8 cellular contexts compared by ENCODE assay signal in the genomic region with DNA sequence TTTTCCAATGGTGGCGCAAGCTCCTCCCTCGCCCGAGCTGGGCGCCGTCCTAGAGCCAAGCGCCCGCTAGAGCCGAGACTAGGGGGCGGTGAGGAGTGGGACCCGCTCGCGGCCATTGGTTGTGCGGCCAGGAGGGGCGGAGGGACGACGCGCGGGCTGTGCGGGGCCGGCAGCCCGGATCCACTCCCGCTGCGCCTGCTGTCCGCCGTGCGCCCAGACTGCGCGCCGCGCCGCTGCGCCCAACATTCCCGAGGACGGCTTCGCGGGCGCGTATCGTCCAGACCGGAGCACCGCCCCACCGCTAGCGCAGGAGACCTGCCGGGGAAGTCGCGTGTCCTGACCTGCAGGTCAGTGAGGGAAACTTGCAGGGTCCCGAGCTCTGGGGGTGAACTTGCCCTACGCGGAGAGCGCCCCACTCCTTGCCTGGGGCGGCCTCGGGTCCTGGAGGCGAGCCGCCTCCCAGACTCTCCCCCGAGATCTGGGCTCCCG. TPM values are rescaled to one million over a fixed set of nuclear protein-coding genes. Genes with fewer than 3 reads are reported as not detected.
DNase-seq lines count a peak whose midpoint lies in the region; ATAC-seq and TF ChIP-seq lines count a peak whose summit lies in the region.

SERTM1 (plus strand) TSS at position 183 of the 489 bp plus-strand sequence. CDS start 21,059 bp downstream, outside the sequence.

- intact Hi-C loops in spleen (cut with DNase I; ENCODE audit: low total_unique reads), result no loop called here
- intact Hi-C loops in CD4-positive, alpha-beta T cell (cut with DNase I, micrococcal nuclease), result no loop called here

- H3K36me3 ChIP-seq in HUES6 (ENCODE audit: control insufficient read depth, insufficient read depth, low read length) (no peaks in the 10 kb centered on the region), spleen (no peaks in the 10 kb centered on the region)

- TF ChIP-seq CTCF in spleen (IDR thresholded peaks at IDR 0.05 in 8 of 11, conservative IDR thresholded peaks at IDR 0.05 in 3 of 11), result no peak
- no peak for TF ChIP-seq CTCF in CD4-positive, alpha-beta T cell (IDR thresholded peaks at IDR 0.05)

- peak within 1 kb of the TSS; percentile 9 for H3K9ac ChIP-seq in HUES6 (ENCODE audit: low read length)

- no peaks in the 10 kb centered on the region for H3K9me3 ChIP-seq in HUES6 (ENCODE audit: control insufficient read depth, insufficient read depth, low read depth, low read length)
- H3K9me3 ChIP-seq in spleen, result peaks cover 0 to 10% (median 0%) of the 10 kb centered on the region in 8 donors
- H3K9me3 ChIP-seq in CD4-positive, alpha-beta T cell (ENCODE audit: control insufficient read depth, low read length), result no peaks in the 10 kb centered on the region

- WGBS in spleen, 5 donors, result 0 to 5% (median 3%) methylated on average over 19 to 56 of the region's 56 CpGs

- H3K27me3 ChIP-seq in HUES6 (ENCODE audit: control insufficient read depth, insufficient read depth, low read length), result peaks cover 77% of the 10 kb centered on the region
- H3K27me3 ChIP-seq in spleen (replicated peaks in 1 of 7), result peaks cover 6 to 61% (median 32%) of the 10 kb centered on the region in 7 donors
- peaks cover 21% of the 10 kb centered on the region for H3K27me3 ChIP-seq in CD4-positive, alpha-beta T cell (ENCODE audit: control insufficient read depth, insufficient read depth, low read length)

- POLR2A ChIA-PET in CD4-positive, alpha-beta T cell (lab: Charles Lee), result no interaction called here

- H3K27ac ChIP-seq in HUES6 (ENCODE audit: low read depth, low read length), result no peak within 1 kb of the TSS
- no peak within 1 kb of the TSS for H3K27ac ChIP-seq in spleen
- H3K27ac ChIP-seq in CD4-positive, alpha-beta T cell (ENCODE audit: low read depth, low read length), result no peak within 1 kb of the TSS

- H3K36me3 Mint-ChIP-seq in CD4-positive, alpha-beta T cell (ENCODE audit: low read depth), result no peaks in the 10 kb centered on the region

- H3K4me1 ChIP-seq in HUES6 (ENCODE audit: control insufficient read depth, insufficient read depth, low read length), result no peaks in the 10 kb centered on the region
- peaks cover 0 to 12% (median 7%) of the 10 kb centered on the region in 6 donors for H3K4me1 ChIP-seq in spleen

- no peak within 1 kb of the TSS for H3K27ac Mint-ChIP-seq in CD4-positive, alpha-beta T cell

- no peak within 1 kb of the TSS for H3K4me3 Mint-ChIP-seq in CD4-positive, alpha-beta T cell

- ATAC-seq in SK-N-SH treated with all-trans-retinoic acid at 6 μM for 48 hours, result peak; percentile 82
- no peak for ATAC-seq in HG03442 (IDR thresholded peaks at IDR 0.05; ENCODE audit: unreplicated experiment)
- no peak for ATAC-seq in HG03378 (IDR thresholded peaks at IDR 0.05; ENCODE audit: unreplicated experiment)
- ATAC-seq in CD4-positive, alpha-beta T cell (ENCODE audit: poor library complexity), result no peak
- ATAC-seq in GM18907 (IDR thresholded peaks at IDR 0.05; ENCODE audit: unreplicated experiment), result no peak

- TF ChIP-seq POLR2A in spleen (IDR thresholded peaks at IDR 0.05), result no peak

- DNase-seq in iPS DF 4.7 (ENCODE audit: extremely low read depth, low spot score), result peak; percentile 22
- peak; percentile 72 for DNase-seq in spleen
- DNase-seq in CD4-positive, alpha-beta T cell, result no peak

- peak within 1 kb of the TSS; percentile 72 for H3K4me3 ChIP-seq in HUES6 (ENCODE audit: low read depth, low read length)
- H3K4me3 ChIP-seq in spleen, result peak within 1 kb of the TSS in 3 of 8 donors; percentile 5 to 40 (median 13)

- no peaks in the 10 kb centered on the region for H3K9me3 Mint-ChIP-seq in CD4-positive, alpha-beta T cell

- no peaks in the 10 kb centered on the region for H3K4me1 Mint-ChIP-seq in CD4-positive, alpha-beta T cell (ENCODE audit: low read depth)

- peaks cover 63% of the 10 kb centered on the region for H3K27me3 Mint-ChIP-seq in CD4-positive, alpha-beta T cell

- CTCF ChIA-PET in CD4-positive, alpha-beta T cell (lab: Charles Lee), result no interaction called here

TF ChIP-seq in SK-N-SH treated with all-trans-retinoic acid at 6 μM for 48 hours, 23 proteins besides CTCF, POLR2A, EP300 and RAD21:
- TF ChIP-seq, protein P1, sequence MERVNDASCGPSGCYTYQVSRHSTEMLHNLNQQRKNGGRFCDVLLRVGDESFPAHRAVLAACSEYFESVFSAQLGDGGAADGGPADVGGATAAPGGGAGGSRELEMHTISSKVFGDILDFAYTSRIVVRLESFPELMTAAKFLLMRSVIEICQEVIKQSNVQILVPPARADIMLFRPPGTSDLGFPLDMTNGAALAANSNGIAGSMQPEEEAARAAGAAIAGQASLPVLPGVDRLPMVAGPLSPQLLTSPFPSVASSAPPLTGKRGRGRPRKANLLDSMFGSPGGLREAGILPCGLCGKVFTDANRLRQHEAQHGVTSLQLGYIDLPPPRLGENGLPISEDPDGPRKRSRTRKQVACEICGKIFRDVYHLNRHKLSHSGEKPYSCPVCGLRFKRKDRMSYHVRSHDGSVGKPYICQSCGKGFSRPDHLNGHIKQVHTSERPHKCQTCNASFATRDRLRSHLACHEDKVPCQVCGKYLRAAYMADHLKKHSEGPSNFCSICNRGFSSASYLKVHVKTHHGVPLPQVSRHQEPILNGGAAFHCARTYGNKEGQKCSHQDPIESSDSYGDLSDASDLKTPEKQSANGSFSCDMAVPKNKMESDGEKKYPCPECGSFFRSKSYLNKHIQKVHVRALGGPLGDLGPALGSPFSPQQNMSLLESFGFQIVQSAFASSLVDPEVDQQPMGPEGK (CRISPR knock-in tag; IDR thresholded peaks at IDR 0.05; ENCODE audit: borderline replicate concordance), result no peak
- TF ChIP-seq TSHZ2 (CRISPR knock-in tag; IDR thresholded peaks at IDR 0.05) (no peak), TOX (CRISPR knock-in tag; IDR thresholded peaks at IDR 0.05; ENCODE audit: borderline replicate concordance) (no peak), RARB (CRISPR knock-in tag; IDR thresholded peaks at IDR 0.05) (no peak), ESRRG (CRISPR knock-in tag; IDR thresholded peaks at IDR 0.05) (no peak), ZNF70 (CRISPR knock-in tag; IDR thresholded peaks at IDR 0.05) (no peak), ZNF565 (CRISPR knock-in tag; conservative IDR thresholded peaks at IDR 0.05; ENCODE audit: low read depth) (no peak), TCF4 (CRISPR knock-in tag; IDR thresholded peaks at IDR 0.05; ENCODE audit: borderline replicate concordance) (no peak), ARNTL (CRISPR knock-in tag; IDR thresholded peaks at IDR 0.05; ENCODE audit: borderline replicate concordance, low read depth) (no peak), BACH2 (CRISPR knock-in tag; IDR thresholded peaks at IDR 0.05; ENCODE audit: borderline replicate concordance) (no peak), GLIS3 (CRISPR knock-in tag; IDR thresholded peaks at IDR 0.05) (no peak), CSDC2 (CRISPR knock-in tag; IDR thresholded peaks at IDR 0.05) (no peak), PPARA (CRISPR knock-in tag; IDR thresholded peaks at IDR 0.05; ENCODE audit: borderline replicate concordance) (no peak)
- TF ChIP-seq, protein P2, sequence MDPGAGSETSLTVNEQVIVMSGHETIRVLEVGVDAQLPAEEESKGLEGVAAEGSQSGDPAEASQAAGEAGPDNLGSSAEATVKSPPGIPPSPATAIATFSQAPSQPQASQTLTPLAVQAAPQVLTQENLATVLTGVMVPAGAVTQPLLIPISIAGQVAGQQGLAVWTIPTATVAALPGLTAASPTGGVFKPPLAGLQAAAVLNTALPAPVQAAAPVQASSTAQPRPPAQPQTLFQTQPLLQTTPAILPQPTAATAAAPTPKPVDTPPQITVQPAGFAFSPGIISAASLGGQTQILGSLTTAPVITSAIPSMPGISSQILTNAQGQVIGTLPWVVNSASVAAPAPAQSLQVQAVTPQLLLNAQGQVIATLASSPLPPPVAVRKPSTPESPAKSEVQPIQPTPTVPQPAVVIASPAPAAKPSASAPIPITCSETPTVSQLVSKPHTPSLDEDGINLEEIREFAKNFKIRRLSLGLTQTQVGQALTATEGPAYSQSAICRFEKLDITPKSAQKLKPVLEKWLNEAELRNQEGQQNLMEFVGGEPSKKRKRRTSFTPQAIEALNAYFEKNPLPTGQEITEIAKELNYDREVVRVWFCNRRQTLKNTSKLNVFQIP (CRISPR knock-in tag; IDR thresholded peaks at IDR 0.05; ENCODE audit: borderline replicate concordance, low read depth), result no peak

RNA-seq across cellular contexts. Expression of gene SERTM1, which starts in this region (rescaled TPM):
- total RNA-seq in spleen, result not detected
- not detected for polyA plus RNA-seq in spleen
- total RNA-seq in CD4-positive, alpha-beta T cell, result not detected

Comparison
In these comparisons a context has a peak if more than half of its experiments do, and no peak if none do; other contexts are left out.
1. Peak in DNase-seq in spleen; RNA of the gene not detected or under 1 TPM.